In the genomic region with DNA sequence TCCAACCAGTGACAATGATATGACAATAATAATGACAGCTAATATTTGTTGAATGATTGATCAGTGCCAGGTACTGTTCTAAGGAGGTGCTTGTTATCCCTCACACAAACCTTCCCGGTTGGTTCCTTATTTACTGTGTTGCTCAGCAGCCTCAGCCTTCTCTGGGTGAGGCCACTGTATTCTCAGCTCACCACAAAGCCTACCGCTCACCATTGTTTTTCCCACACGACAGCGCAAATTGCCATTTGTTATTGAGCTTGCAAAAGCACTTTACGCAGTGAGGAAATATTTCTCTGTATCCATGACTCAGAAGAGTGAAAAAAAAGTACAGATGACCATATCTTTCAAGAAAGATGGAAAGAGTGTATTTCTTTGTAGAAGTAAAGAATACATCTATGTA, we compare ENCODE assay signal across 23 cellular contexts. TPM values are rescaled to one million over a fixed set of nuclear protein-coding genes. Genes with fewer than 3 reads are reported as not detected.
DNase-seq lines count a peak whose midpoint lies in the region; ATAC-seq, FAIRE-seq and TF ChIP-seq lines count a peak whose summit lies in the region.
"Had no signal": no experiment of that assay in that cellular context is flagged by ENCODE, and none has a peak within 500 bp of the region (broad histone marks: within the 10 kb centered on the region; RNA-seq: fewer than 3 reads in every experiment).

No MANE protein-coding gene starts in this region.

- no peak overlapping the region for H3K27ac ChIP-seq in astrocyte (ENCODE audit: low read depth, low read length)
- H3K27ac ChIP-seq: body of pancreas, upper lobe of right lung had no signal

- peaks cover 7% of the 10 kb centered on the region for H3K4me1 Mint-ChIP-seq in astrocyte (ENCODE audit: low read depth, unreplicated experiment)
- H3K4me1 Mint-ChIP-seq: stimulated activated naive CD8-positive, alpha-beta T cell treated with anti-CD3 and anti-CD28 coated beads, Interleukin-15, amount 100 ng/mL, for 72 hours had no signal

- no peak overlapping the region for H3K4me3 ChIP-seq in astrocyte (ENCODE audit: insufficient read depth, low read depth, low read length)
- H3K4me3 ChIP-seq: body of pancreas, MG63, upper lobe of right lung had no signal

- TF ChIP-seq CTCF in astrocyte (IDR thresholded peaks at IDR 0.05; ENCODE audit: insufficient read depth, low read depth, low read length) (no peak), GM10266 (IDR thresholded peaks at IDR 0.05; ENCODE audit: control insufficient read depth, insufficient read depth, low read depth, missing control alignments) (no peak)

- no peak overlapping the region for H3K4me2 ChIP-seq in astrocyte (ENCODE audit: low read length)

- no peaks in the 10 kb centered on the region for H3K36me3 Mint-ChIP-seq in astrocyte (ENCODE audit: low read depth, unreplicated experiment)

- H3K9me3 ChIP-seq in astrocyte (ENCODE audit: insufficient read depth, low read depth, low read length), result no peaks in the 10 kb centered on the region
- H3K9me3 ChIP-seq: body of pancreas, MG63, upper lobe of right lung had no signal

- H3K9ac ChIP-seq in astrocyte (ENCODE audit: low read length), result no peak overlapping the region

- H3K79me2 ChIP-seq in astrocyte (ENCODE audit: insufficient read depth, low read length), result no peaks in the 10 kb centered on the region

- H2AFZ ChIP-seq in astrocyte (ENCODE audit: low read depth, low read length), result peak overlapping the region; percentile 20

- ATAC-seq in GM21529 (IDR thresholded peaks at IDR 0.05; ENCODE audit: unreplicated experiment), result no peak
- ATAC-seq: body of pancreas; sciatic nerve; stimulated activated naive CD8-positive, alpha-beta T cell treated with anti-CD3 and anti-CD28 coated beads, Interleukin-15, amount 100 ng/mL, for 72 hours; upper lobe of right lung had no signal

- no peaks in the 10 kb centered on the region for H3K4me1 ChIP-seq in astrocyte (ENCODE audit: insufficient read depth, low read length)
- H3K4me1 ChIP-seq: body of pancreas, upper lobe of right lung had no signal

- no peak overlapping the region for H3K4me3 Mint-ChIP-seq in astrocyte (ENCODE audit: unreplicated experiment)
- H3K4me3 Mint-ChIP-seq: CD4-positive, alpha-beta T cell; stimulated activated naive CD8-positive, alpha-beta T cell treated with anti-CD3 and anti-CD28 coated beads, Interleukin-15, amount 100 ng/mL, for 72 hours had no signal

- no peaks in the 10 kb centered on the region for H3K27me3 ChIP-seq in astrocyte (ENCODE audit: insufficient read depth, low read length)
- H3K27me3 ChIP-seq: body of pancreas, MG63, upper lobe of right lung had no signal

- no peak for FAIRE-seq in astrocyte (lab: Jason Lieb, UNC)
- FAIRE-seq: TTC549 had no signal

- no peaks in the 10 kb centered on the region for H3K9me3 Mint-ChIP-seq in astrocyte (ENCODE audit: unreplicated experiment)

- H3K27me3 Mint-ChIP-seq in astrocyte (ENCODE audit: low read depth, unreplicated experiment), result no peaks in the 10 kb centered on the region
- H3K27me3 Mint-ChIP-seq: CD4-positive, alpha-beta T cell; stimulated activated naive CD8-positive, alpha-beta T cell treated with anti-CD3 and anti-CD28 coated beads, Interleukin-15, amount 100 ng/mL, for 72 hours had no signal

- H3K27ac Mint-ChIP-seq in astrocyte (ENCODE audit: unreplicated experiment), result no peak overlapping the region
- H3K27ac Mint-ChIP-seq: CD4-positive, alpha-beta T cell; stimulated activated naive CD8-positive, alpha-beta T cell treated with anti-CD3 and anti-CD28 coated beads, Interleukin-15, amount 100 ng/mL, for 72 hours had no signal

- no peaks in the 10 kb centered on the region for H4K20me1 ChIP-seq in astrocyte (ENCODE audit: insufficient read depth, low read length)

- H3K36me3 ChIP-seq in astrocyte (ENCODE audit: insufficient read depth, low read length), result no peaks in the 10 kb centered on the region
- H3K36me3 ChIP-seq: MG63, upper lobe of right lung had no signal

- DNase-seq in NCI-H345 (lab: John Stamatoyannopoulos, UW), result peak; percentile 26
- no peak for DNase-seq in NCI-H345 treated with DMSO at 0.1 percent for 48 hours (lab: John Stamatoyannopoulos, UW; ENCODE audit: unreplicated experiment)
- peak; percentile 81 for DNase-seq in astrocyte (ENCODE audit: low read depth)
- DNase-seq in fibroblast of peridontal ligament (ENCODE audit: extremely low read depth), result peak; percentile 76
- no peak for DNase-seq in activated CD4-positive, alpha-beta T cell treated with anti-CD3 and anti-CD28 coated beads for 48 hours
- DNase-seq in GM10266 (ENCODE audit: extremely low spot score), result no peak
- DNase-seq in NCI-H2171 treated with DMSO at 0.1 percent for 48 hours (lab: John Stamatoyannopoulos, UW), result no peak
- DNase-seq: activated naive CD4-positive, alpha-beta T cell treated with Interleukin-2 at 50 U/mL for 16 hours; body of pancreas; CD4-positive, alpha-beta T cell; dermis blood vessel endothelial cell; DMS79 treated with DMSO at 0.1 percent for 48 hours; erythroblast; glutamatergic neuron; MG63; NCI-H446; stimulated activated CD4-positive, alpha-beta T cell treated with anti-CD3 and anti-CD28 coated beads, Interleukin-1b, Interleukin-23, amount 100 ng/mL, for 48 hours; stimulated activated naive CD8-positive, alpha-beta T cell treated with anti-CD3 and anti-CD28 coated beads, Interleukin-15, amount 100 ng/mL, for 72 hours; SW 1271; upper lobe of right lung had no signal

RNA-seq across cellular contexts. Expression of a gene that starts 49.5 kb away (rescaled TPM):
- total RNA-seq in astrocyte, result 19.8 and 25.2 TPM in 2 replicates
- total RNA-seq: CD4-positive, alpha-beta T cell had no signal

Comparison
In these comparisons a context has a peak if more than half of its experiments do, and no peak if none do; other contexts are left out.
1. DNase-seq: peak in NCI-H345 (single experiment), astrocyte (single experiment) and fibroblast of peridontal ligament (single experiment); none in NCI-H345 treated with DMSO at 0.1 percent for 48 hours (single experiment), activated CD4-positive, alpha-beta T cell treated with anti-CD3 and anti-CD28 coated beads for 48 hours (single experiment), GM10266 (single experiment) and NCI-H2171 treated with DMSO at 0.1 percent for 48 hours (single experiment).